ENCODE assay signal across 24 cellular contexts in genomic region chr10:121032460-121032859, GRCh38.
DNase-seq lines count a peak whose midpoint lies in the region; ATAC-seq lines count a peak whose summit lies in the region.
"Had no signal": no experiment of that assay in that cellular context is flagged by ENCODE, and none has a peak within 500 bp of the region (broad histone marks: within the 10 kb centered on the region; RNA-seq: fewer than 3 reads in every experiment).

No MANE protein-coding gene starts in this region.

- no peaks in the 10 kb centered on the region for H3K9me3 ChIP-seq in HUES48 (ENCODE audit: control insufficient read depth, insufficient read depth, low read length)

- H3K4me1 ChIP-seq in HUES48 (ENCODE audit: control insufficient read depth, insufficient read depth, low read length), result peaks cover 13% of the 10 kb centered on the region; the same call in 1 of the 2 replicates
- H3K4me1 ChIP-seq in rectal smooth muscle tissue (ENCODE audit: control insufficient read depth, insufficient read depth, low read length), result peaks cover 26% of the 10 kb centered on the region

- DNase-seq in NOMO-1 (lab: John Stamatoyannopoulos, UW; ENCODE audit: unreplicated experiment in 2 of 2) (peak; percentile 45 to 81), SKM-1 treated with dmso at 0.1 percent for 144 hours (lab: John Stamatoyannopoulos, UW; ENCODE audit: unreplicated experiment) (peak; percentile 2), SHP77 (lab: John Stamatoyannopoulos, UW) (no peak), T-helper 2 cell (no peak)
- DNase-seq: activated CD4-positive, alpha-beta T cell treated with anti-CD3 and anti-CD28 coated beads, Interleukin-2, amount 10 ng/mL, durations not matched to agents 24 days and 14 days; activated CD8-positive, alpha-beta memory T cell treated with anti-CD3 and anti-CD28 coated beads for 24 hours; activated T-cell treated with anti-CD3 and anti-CD28 coated beads for 4 hours; anterior cingulate cortex; DMS153; hippocampal formation; immature natural killer cell; left cardiac atrium; MM.1S; NCI-H446 treated with DMSO at 0.1 percent for 48 hours; NCI-H82; PC-9; stimulated activated naive CD4-positive, alpha-beta T cell had no signal

- no peaks in the 10 kb centered on the region for H3K36me3 ChIP-seq in HUES48 (ENCODE audit: control insufficient read depth, insufficient read depth, low read length)
- no peaks in the 10 kb centered on the region for H3K36me3 ChIP-seq in rectal smooth muscle tissue (ENCODE audit: control insufficient read depth, insufficient read depth, low read length)

- ATAC-seq in HG03159 (IDR thresholded peaks at IDR 0.05; ENCODE audit: unreplicated experiment) (no peak), HG02642 (IDR thresholded peaks at IDR 0.05; ENCODE audit: poor library complexity, unreplicated experiment) (no peak)
- ATAC-seq: natural killer cell treated with Interleukin-12 subunit alpha and Interleukin-12 subunit beta and Interleukin-15 and Interleukin-18, amount 100 ng/mL, for 72 hours had no signal

- no peak overlapping the region for H3K4me3 ChIP-seq in HUES48 (ENCODE audit: low read depth, low read length)
- no peak overlapping the region for H3K4me3 ChIP-seq in rectal smooth muscle tissue (ENCODE audit: low read length)
- H3K4me3 ChIP-seq: PC-9, skin epidermis had no signal

- H3K27ac ChIP-seq in HUES48 (ENCODE audit: low read depth, low read length) (peak overlapping the region; percentile 16), rectal smooth muscle tissue (ENCODE audit: low read depth, low read length) (peak overlapping the region; percentile 12)
- H3K27ac ChIP-seq: KMS-11, PC-9, skin epidermis had no signal

- H3K9ac ChIP-seq in HUES48 (ENCODE audit: low read depth, low read length), result no peak overlapping the region
- no peak overlapping the region for H3K9ac ChIP-seq in rectal smooth muscle tissue (ENCODE audit: low read length)
- H3K9ac ChIP-seq: KMS-11 had no signal

- H3K27me3 ChIP-seq in HUES48 (ENCODE audit: control insufficient read depth, insufficient read depth, low read length) (no peaks in the 10 kb centered on the region), rectal smooth muscle tissue (ENCODE audit: control insufficient read depth, insufficient read depth, low read length) (no peaks in the 10 kb centered on the region)

Comparison
In these comparisons a context has a peak if more than half of its experiments do, and no peak if none do; other contexts are left out.
1. DNase-seq: peak in NOMO-1 (2 of 2) and SKM-1 treated with dmso at 0.1 percent for 144 hours (single experiment); none in SHP77 (0 of 2) and T-helper 2 cell (0 of 5).